Comparison of ENCODE assay signal across 8 cellular contexts in genomic region chr10:63977329-63977923, GRCh38.
DNase-seq lines count a peak whose midpoint lies in the region; ATAC-seq, FAIRE-seq and TF ChIP-seq lines count a peak whose summit lies in the region.

No MANE protein-coding gene starts in this region.

- H3K4me1 ChIP-seq in HEK293 (ENCODE audit: control insufficient read depth, insufficient read depth, low read length) = no peaks in the 10 kb centered on the region
- no peaks in the 10 kb centered on the region for H3K4me1 ChIP-seq in keratinocyte (ENCODE audit: control insufficient read depth, extremely low read depth, insufficient read depth, low read length)
- H3K4me1 ChIP-seq in upper lobe of right lung = no peaks in the 10 kb centered on the region

- DNase-seq in AG04450 (ENCODE audit: low read depth, low spot score) = no peak
- DNase-seq in GM10266 (ENCODE audit: extremely low spot score) = peak; percentile 68
- peak; percentile 69 for DNase-seq in NAMALWA (ENCODE audit: low spot score)
- DNase-seq in astrocyte of the hippocampus (ENCODE audit: low read depth, low spot score) = peak; percentile 57
- DNase-seq in keratinocyte (ENCODE audit: low read depth, low spot score) = no peak
- DNase-seq in upper lobe of right lung = no peak
- DNase-seq in T-cell = no peak

- no peak overlapping the region for H3K27ac Mint-ChIP-seq in T-cell

- TF ChIP-seq CTCF in AG04450 (IDR thresholded peaks at IDR 0.05; ENCODE audit: low read depth, low read length) (peak; percentile 53), GM10266 (IDR thresholded peaks at IDR 0.05; ENCODE audit: control insufficient read depth, insufficient read depth, low read depth, missing control alignments) (peak; percentile 56), HEK293 (tag by site-specific recombination; IDR thresholded peaks at IDR 0.05) (no peak), keratinocyte (optimal IDR thresholded peaks at IDR 0.05 in 1 of 3, IDR thresholded peaks at IDR 0.05 in 1 of 3, conservative IDR thresholded peaks at IDR 0.05 in 1 of 3; ENCODE audit: extremely low read depth in 1 of 3, insufficient read depth in 2 of 3, low read length in 3 of 3) (peak; percentile 65 to 68 (median 67)), upper lobe of right lung (IDR thresholded peaks at IDR 0.05) (peak; percentile 62)

- H3K4me3 ChIP-seq in AG04450 (ENCODE audit: low read depth, low read length) (no peak overlapping the region), HEK293 (ENCODE audit: low read depth, low read length) (no peak overlapping the region), keratinocyte (ENCODE audit: control insufficient read depth in 2 of 3, extremely low read depth in 1 of 3, insufficient read depth in 2 of 3, low read depth in 1 of 3, low read length in 3 of 3) (no peak overlapping the region), upper lobe of right lung (no peak overlapping the region)

- no peaks in the 10 kb centered on the region for H3K36me3 Mint-ChIP-seq in T-cell

- H3K4me1 Mint-ChIP-seq in T-cell = no peaks in the 10 kb centered on the region

- no peak overlapping the region for H3K27ac ChIP-seq in AG04450 (ENCODE audit: low read depth, low read length)
- H3K27ac ChIP-seq in HEK293 (ENCODE audit: extremely low read depth, low read depth, low read length) = no peak overlapping the region
- no peak overlapping the region for H3K27ac ChIP-seq in keratinocyte (ENCODE audit: control insufficient read depth, insufficient read depth, low read length)
- H3K27ac ChIP-seq in upper lobe of right lung = no peak overlapping the region

- H3K27me3 Mint-ChIP-seq in T-cell = peaks cover 0 to 4% of the 10 kb centered on the region in 2 donors

- no peak overlapping the region for H3K4me2 ChIP-seq in keratinocyte (ENCODE audit: control insufficient read depth, extremely low read depth, insufficient read depth, low read depth, low read length)

- H3K36me3 ChIP-seq in HEK293 (ENCODE audit: control insufficient read depth in 2 of 2, insufficient read depth in 1 of 2, low read length in 2 of 2) (no peaks in the 10 kb centered on the region), keratinocyte (ENCODE audit: control insufficient read depth in 2 of 2, extremely low read depth in 1 of 2, insufficient read depth in 2 of 2, low read length in 2 of 2) (no peaks in the 10 kb centered on the region), upper lobe of right lung (no peaks in the 10 kb centered on the region)

- H3K9me3 ChIP-seq in AG04450 (ENCODE audit: control insufficient read depth, insufficient read depth, low read length) (peaks cover 8% of the 10 kb centered on the region; the same call in 1 of the 2 replicates), HEK293 (ENCODE audit: control insufficient read depth, insufficient read depth, low read depth, low read length) (no peaks in the 10 kb centered on the region), keratinocyte (ENCODE audit: control insufficient read depth, low read depth, low read length) (no peaks in the 10 kb centered on the region), upper lobe of right lung (no peaks in the 10 kb centered on the region)

- dilution Hi-C loops in keratinocyte (cut with MboI; ENCODE audit: extremely low pct_ligation_motif_present, low sequenced_read_pairs) = no loop called here

- intact Hi-C loops in upper lobe of right lung (cut with DNase I) = no loop called here

- no peak overlapping the region for H3K4me3 Mint-ChIP-seq in T-cell

- no peak overlapping the region for H2AFZ ChIP-seq in keratinocyte (ENCODE audit: control insufficient read depth, low read length)

- POLR2A ChIA-PET in AG04450 (lab: Yijun Ruan, JAX) = no interaction called here
- POLR2A ChIA-PET in HEK293 (lab: Yijun Ruan, JAX) = interaction anchor here (1.0 kb wide), 1 partner anchor 111 kb away, joined by 4 read pairs; no protein-coding TSS in a partner anchor
- POLR2A ChIA-PET in T-cell (lab: Charles Lee) = no interaction called here

- no peaks in the 10 kb centered on the region for H4K20me1 ChIP-seq in keratinocyte (ENCODE audit: control insufficient read depth, extremely low read depth, insufficient read depth, low read length)

- no peaks in the 10 kb centered on the region for H3K79me2 ChIP-seq in keratinocyte (ENCODE audit: control insufficient read depth, insufficient read depth, low read length)

- no peak for FAIRE-seq in keratinocyte (lab: Jason Lieb, UNC)

- H3K9ac ChIP-seq in keratinocyte (ENCODE audit: control insufficient read depth, extremely low read depth, insufficient read depth, low read length) = no peak overlapping the region

- H3K27me3 ChIP-seq in AG04450 (ENCODE audit: control insufficient read depth, insufficient read depth, low read length) (no peaks in the 10 kb centered on the region), keratinocyte (ENCODE audit: control insufficient read depth, extremely low read depth, insufficient read depth, low read length) (no peaks in the 10 kb centered on the region), upper lobe of right lung (no peaks in the 10 kb centered on the region)

- CTCF ChIA-PET in AG04450 (lab: Charles Lee) (interaction anchor here (0.8 to 1.8 kb wide), 17 partner anchors 11 to 112 kb away, joined by 3 to 10 read pairs (median 4); no protein-coding TSS in a partner anchor), HEK293 (lab: Yijun Ruan, JAX) (interaction anchor here (0.5 to 2.7 kb wide), 48 partner anchors 9 to 1688 kb away, joined by 3 to 51 read pairs (median 4); no protein-coding TSS in a partner anchor), T-cell (lab: Charles Lee) (interaction anchor here in 1 of 2 donors (0.6 kb wide), 1 partner anchor 31 kb away, joined by 4 read pairs; no protein-coding TSS in a partner anchor)

- H3K9me1 ChIP-seq in keratinocyte (ENCODE audit: control insufficient read depth, extremely low read depth, insufficient read depth, low read length) = no peaks in the 10 kb centered on the region

- ATAC-seq in upper lobe of right lung = peak; percentile 73
- no peak for ATAC-seq in T-cell (replicated peaks in 1 of 4)

- H3K9me3 Mint-ChIP-seq in T-cell = no peaks in the 10 kb centered on the region

TF ChIP-seq in HEK293, 187 proteins besides CTCF, POLR2A, EP300 and RAD21:
- TF ChIP-seq ZNF175 (tag by site-specific recombination; IDR thresholded peaks at IDR 0.05) = no peak
- TF ChIP-seq TCF7L2 (IDR thresholded peaks at IDR 0.05; ENCODE audit: borderline replicate concordance, low read depth, low read length) = no peak
- TF ChIP-seq HOXA7 (CRISPR knock-in tag; IDR thresholded peaks at IDR 0.05; ENCODE audit: borderline replicate concordance) = no peak
- TF ChIP-seq ZNF654 (tag by site-specific recombination; IDR thresholded peaks at IDR 0.05; ENCODE audit: low read depth) = peak; percentile 48
- no peak for TF ChIP-seq ZNF132 (tag by site-specific recombination; IDR thresholded peaks at IDR 0.05; ENCODE audit: borderline replicate concordance)

Comparison
In these comparisons a context has a peak if more than half of its experiments do, and no peak if none do; other contexts are left out.
1. DNase-seq: peak in GM10266 (single experiment), NAMALWA (single experiment) and astrocyte of the hippocampus (single experiment); none in AG04450 (single experiment), keratinocyte (single experiment), upper lobe of right lung (single experiment) and T-cell (0 of 34).